14 cellular contexts compared by ENCODE assay signal in genomic region chr20:33919653-33920052, GRCh38.
"Had no signal": no experiment of that assay in that cellular context is flagged by ENCODE, and none has a peak within 500 bp of the region (broad histone marks: within the 10 kb centered on the region; RNA-seq: fewer than 3 reads in every experiment).

No MANE protein-coding gene starts in this region.

- H3K4me1 ChIP-seq: testis had no signal

- H3K27me3 ChIP-seq: hepatocyte, ovary, testis had no signal

- H3K4me1 Mint-ChIP-seq: neural crest cell had no signal

- H3K9me3 Mint-ChIP-seq: activated naive CD8-positive, alpha-beta T cell treated with anti-CD3 and anti-CD28 coated beads, Interleukin-2, amount 10 ng/mL, durations not matched to agents 7 days and 5 days; activated T-cell treated with anti-CD3 and anti-CD28 coated beads, Interleukin-2, amount 50 U/mL, for 4 hours; neural crest cell had no signal

- H3K27ac Mint-ChIP-seq: activated naive CD8-positive, alpha-beta T cell treated with anti-CD3 and anti-CD28 coated beads, Interleukin-2, amount 10 ng/mL, durations not matched to agents 7 days and 5 days had no signal

- H3K36me3 Mint-ChIP-seq: activated naive CD8-positive, alpha-beta T cell treated with anti-CD3 and anti-CD28 coated beads, Interleukin-2, amount 10 ng/mL, durations not matched to agents 7 days and 5 days had no signal

- H3K36me3 ChIP-seq: ovary had no signal

- H3K9me3 ChIP-seq: ovary, testis had no signal

- ATAC-seq: activated CD4-positive, CD25-positive, alpha-beta regulatory T cell treated with anti-CD3 and anti-CD28 coated beads, Interleukin-2, amount 50 U/mL, for 24 hours; activated T-cell treated with anti-CD3 and anti-CD28 coated beads, Interleukin-2, amount 50 U/mL, for 4 hours; left ventricle myocardium superior; stimulated activated naive CD8-positive, alpha-beta T cell treated with anti-CD3 and anti-CD28 coated beads, Interleukin-15, Interleukin-2, amounts not matched to agents 100 U/mL and 50 U/mL, for 24 hours had no signal

- H3K27ac ChIP-seq: hepatocyte, ovary, testis had no signal

- DNase-seq: activated effector memory CD4-positive, alpha-beta T cell treated with anti-CD3 and anti-CD28 coated beads, Interleukin-2, amount 50 U/mL, for 16 hours; activated naive CD8-positive, alpha-beta T cell treated with anti-CD3 and anti-CD28 coated beads, Interleukin-2, amount 10 ng/mL, durations not matched to agents 7 days and 5 days; activated T-cell treated with anti-CD3 and anti-CD28 coated beads, Interleukin-2, amount 50 U/mL, for 4 hours; anterior cingulate cortex; cerebellar nuclear complex; left ventricle myocardium superior; ovary; stimulated activated CD4-positive, alpha-beta T cell treated with anti-CD3 and anti-CD28 coated beads, Interleukin-4, amount 100 ng/mL, for 1 hour; stimulated activated CD8-positive, alpha-beta memory T cell treated with anti-CD3 and anti-CD28 coated beads, Interleukin-4, amount 100 ng/mL, for 48 hours; stimulated activated naive CD8-positive, alpha-beta T cell treated with anti-CD3 and anti-CD28 coated beads, Interleukin-15, Interleukin-2, amounts not matched to agents 100 U/mL and 50 U/mL, for 24 hours; testis had no signal

- H3K4me3 Mint-ChIP-seq: activated naive CD8-positive, alpha-beta T cell treated with anti-CD3 and anti-CD28 coated beads, Interleukin-2, amount 10 ng/mL, durations not matched to agents 7 days and 5 days; activated T-cell treated with anti-CD3 and anti-CD28 coated beads, Interleukin-2, amount 50 U/mL, for 4 hours; neural crest cell had no signal

- H3K4me3 ChIP-seq: hepatocyte, ovary, testis had no signal
